Comparison of ENCODE assay signal across 8 cellular contexts in genomic region chr1:228647523-228648444, GRCh38.
DNase-seq lines count a peak whose midpoint lies in the region; ATAC-seq and TF ChIP-seq lines count a peak whose summit lies in the region.

No MANE protein-coding gene starts in this region.

- TF ChIP-seq CTCF in activated CD8-positive, alpha-beta T cell treated with anti-CD3 and anti-CD28 coated beads for 36 hours (IDR thresholded peaks at IDR 0.05), result no peak
- no peak for TF ChIP-seq CTCF in fibroblast of the aortic adventitia (IDR thresholded peaks at IDR 0.05; ENCODE audit: insufficient read depth, low read length)
- no peak for TF ChIP-seq CTCF in neural progenitor cell (IDR thresholded peaks at IDR 0.05)

- peaks cover 23% of the 10 kb centered on the region for H3F3A ChIP-seq in neural progenitor cell (ENCODE audit: low read depth)

- H4K20me1 ChIP-seq in neural progenitor cell (ENCODE audit: low read depth), result peaks cover 15% of the 10 kb centered on the region

- H3K4me3 Mint-ChIP-seq in activated CD8-positive, alpha-beta T cell treated with anti-CD3 and anti-CD28 coated beads for 36 hours, result peak overlapping the region; percentile 85
- peak overlapping the region; percentile 91 for H3K4me3 Mint-ChIP-seq in neural progenitor cell

- peak overlapping the region; percentile 61 for H2AFZ ChIP-seq in neural progenitor cell (replicated peaks)

- peak; percentile 46 for DNase-seq in stimulated activated CD4-positive, alpha-beta T cell treated with anti-CD3 and anti-CD28 coated beads, Interleukin-15, amount 100 ng/mL, for 24 hours
- no peak for DNase-seq in stimulated activated CD4-positive, alpha-beta T cell treated with anti-CD3 and anti-CD28 coated beads, Interleukin-4, amount 100 ng/mL, for 24 hours
- DNase-seq in NCI-H2196 (lab: John Stamatoyannopoulos, UW; ENCODE audit: unreplicated experiment) (peak; percentile 35), fibroblast of the aortic adventitia (ENCODE audit: low read depth) (peak; percentile 34), neural progenitor cell (ENCODE audit: low spot score) (peak; percentile 77)
- DNase-seq in activated CD8-positive, alpha-beta T cell treated with anti-CD3 and anti-CD28 coated beads for 36 hours, result peak; percentile 47
- DNase-seq in activated CD4-positive, CD25-positive, alpha-beta regulatory T cell (lab: John Stamatoyannopoulos, UW), result no peak

- no peak overlapping the region for H3K27ac ChIP-seq in neural progenitor cell

- CTCF ChIA-PET in activated CD8-positive, alpha-beta T cell treated with anti-CD3 and anti-CD28 coated beads for 36 hours (lab: Charles Lee), result no interaction called here

- no peaks in the 10 kb centered on the region for H3K4me1 ChIP-seq in neural progenitor cell

- peaks cover 24% of the 10 kb centered on the region for H3K4me1 Mint-ChIP-seq in activated CD8-positive, alpha-beta T cell treated with anti-CD3 and anti-CD28 coated beads for 36 hours (ENCODE audit: low read depth)
- peaks cover 11% of the 10 kb centered on the region for H3K4me1 Mint-ChIP-seq in neural progenitor cell

- H3K36me3 Mint-ChIP-seq in activated CD8-positive, alpha-beta T cell treated with anti-CD3 and anti-CD28 coated beads for 36 hours (ENCODE audit: low read depth), result no peaks in the 10 kb centered on the region
- no peaks in the 10 kb centered on the region for H3K36me3 Mint-ChIP-seq in neural progenitor cell

- ATAC-seq in activated CD8-positive, alpha-beta T cell treated with anti-CD3 and anti-CD28 coated beads for 36 hours, result peak; percentile 28
- no peak for ATAC-seq in GM18520 (IDR thresholded peaks at IDR 0.05; ENCODE audit: unreplicated experiment)

- H3K27me3 Mint-ChIP-seq in activated CD8-positive, alpha-beta T cell treated with anti-CD3 and anti-CD28 coated beads for 36 hours, result peaks cover 52% of the 10 kb centered on the region
- peaks cover 36% of the 10 kb centered on the region for H3K27me3 Mint-ChIP-seq in neural progenitor cell (ENCODE audit: insufficient read depth, low read depth)

- POLR2A ChIA-PET in activated CD8-positive, alpha-beta T cell treated with anti-CD3 and anti-CD28 coated beads for 36 hours (lab: Charles Lee), result no interaction called here

- no peaks in the 10 kb centered on the region for H3K36me3 ChIP-seq in neural progenitor cell

- peak overlapping the region; percentile 91 for H3K4me2 ChIP-seq in neural progenitor cell

- H3K27ac Mint-ChIP-seq in activated CD8-positive, alpha-beta T cell treated with anti-CD3 and anti-CD28 coated beads for 36 hours, result no peak overlapping the region
- no peak overlapping the region for H3K27ac Mint-ChIP-seq in neural progenitor cell

- H3K9me3 Mint-ChIP-seq in activated CD8-positive, alpha-beta T cell treated with anti-CD3 and anti-CD28 coated beads for 36 hours, result no peaks in the 10 kb centered on the region
- H3K9me3 Mint-ChIP-seq in neural progenitor cell, result no peaks in the 10 kb centered on the region

- no peak overlapping the region for H3K9ac ChIP-seq in neural progenitor cell

- H3K27me3 ChIP-seq in neural progenitor cell, result peaks cover 64% of the 10 kb centered on the region

- intact Hi-C loops in activated CD8-positive, alpha-beta T cell treated with anti-CD3 and anti-CD28 coated beads for 36 hours (cut with micrococcal nuclease), result no loop called here

- no peaks in the 10 kb centered on the region for H3K79me2 ChIP-seq in neural progenitor cell (ENCODE audit: low read depth)

- H3K4me3 ChIP-seq in fibroblast of the aortic adventitia (ENCODE audit: low read depth, low read length), result peak overlapping the region; percentile 57
- peak overlapping the region; percentile 55 for H3K4me3 ChIP-seq in neural progenitor cell

- no peaks in the 10 kb centered on the region for H3K9me3 ChIP-seq in neural progenitor cell (ENCODE audit: low read depth)

Comparison
In these comparisons a context has a peak if more than half of its experiments do, and no peak if none do; other contexts are left out.
1. DNase-seq: peak in stimulated activated CD4-positive, alpha-beta T cell treated with anti-CD3 and anti-CD28 coated beads, Interleukin-15, amount 100 ng/mL, for 24 hours (single experiment), NCI-H2196 (single experiment), activated CD8-positive, alpha-beta T cell treated with anti-CD3 and anti-CD28 coated beads for 36 hours (single experiment), fibroblast of the aortic adventitia (single experiment) and neural progenitor cell (single experiment); none in stimulated activated CD4-positive, alpha-beta T cell treated with anti-CD3 and anti-CD28 coated beads, Interleukin-4, amount 100 ng/mL, for 24 hours (single experiment) and activated CD4-positive, CD25-positive, alpha-beta regulatory T cell (0 of 4).